In the genomic region with DNA sequence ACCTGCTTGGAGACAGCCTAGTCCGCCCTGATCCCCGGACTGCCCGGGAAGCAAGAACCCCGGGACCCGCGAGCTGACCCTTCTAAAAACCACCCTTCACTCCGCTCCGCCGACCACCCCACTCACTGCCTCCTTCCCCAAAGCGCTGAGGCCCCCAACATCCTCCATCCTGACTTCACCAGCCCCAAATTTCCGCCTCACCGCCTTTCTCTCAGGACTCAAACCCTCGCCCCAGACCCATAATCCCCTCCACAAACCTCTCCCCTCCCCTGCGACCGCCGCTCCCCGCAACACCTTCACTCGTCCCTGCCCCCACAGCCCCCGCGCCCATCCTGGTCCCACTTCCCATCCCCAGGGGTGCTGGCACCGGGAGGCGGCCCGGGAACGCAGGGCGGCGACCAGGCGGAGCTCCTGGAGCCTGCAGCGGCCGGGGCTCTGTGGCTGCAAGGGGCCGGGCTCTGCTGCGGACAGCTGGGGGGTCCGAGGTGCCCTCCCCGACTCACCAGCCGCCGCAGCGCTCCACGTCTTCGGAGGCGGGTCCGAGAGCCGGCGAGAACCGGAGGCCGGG, we compare ENCODE assay signal across 8 cellular contexts. TPM values are rescaled to one million over a fixed set of nuclear protein-coding genes. Genes with fewer than 3 reads are reported as not detected.
DNase-seq lines count a peak whose midpoint lies in the region; ATAC-seq, FAIRE-seq and TF ChIP-seq lines count a peak whose summit lies in the region.

No MANE protein-coding gene starts in this region.

- no peak for TF ChIP-seq POLR2A in spleen (IDR thresholded peaks at IDR 0.05)

- H3K36me3 Mint-ChIP-seq in astrocyte (ENCODE audit: low read depth, unreplicated experiment), result peaks cover 3% of the 10 kb centered on the region

- H3K79me2 ChIP-seq in astrocyte (ENCODE audit: insufficient read depth, low read length), result peaks cover 41% of the 10 kb centered on the region

- H3K27me3 ChIP-seq in astrocyte (ENCODE audit: insufficient read depth, low read length) (no peaks in the 10 kb centered on the region), spleen (replicated peaks in 1 of 7) (no peaks in the 10 kb centered on the region)

- H3K4me3 ChIP-seq in astrocyte (ENCODE audit: insufficient read depth, low read depth, low read length) (peak overlapping the region; percentile 71), spleen (peak overlapping the region; percentile 58 to 88 (median 72))

- H3K4me1 ChIP-seq in astrocyte (ENCODE audit: insufficient read depth, low read length) (peaks cover 3% of the 10 kb centered on the region), spleen (peaks cover 9 to 36% (median 21%) of the 10 kb centered on the region in 6 donors)

- H3K9me3 ChIP-seq in astrocyte (ENCODE audit: insufficient read depth, low read depth, low read length) (no peaks in the 10 kb centered on the region), spleen (no peaks in the 10 kb centered on the region)

- ATAC-seq in HG03571 (IDR thresholded peaks at IDR 0.05; ENCODE audit: unreplicated experiment), result peak; percentile 1
- ATAC-seq in HG02840 (IDR thresholded peaks at IDR 0.05; ENCODE audit: low FRiP score, unreplicated experiment), result no peak
- no peak for ATAC-seq in GM18520 (IDR thresholded peaks at IDR 0.05; ENCODE audit: unreplicated experiment)

- H3K4me3 Mint-ChIP-seq in astrocyte (ENCODE audit: unreplicated experiment), result peak overlapping the region; percentile 93

- peaks cover 24% of the 10 kb centered on the region for H4K20me1 ChIP-seq in astrocyte (ENCODE audit: insufficient read depth, low read length)

- no peak for FAIRE-seq in astrocyte (lab: Jason Lieb, UNC)

- H3K4me2 ChIP-seq in astrocyte (ENCODE audit: low read length), result peak overlapping the region; percentile 88

- no peaks in the 10 kb centered on the region for H3K27me3 Mint-ChIP-seq in astrocyte (ENCODE audit: low read depth, unreplicated experiment)

- peak overlapping the region; percentile 72 for H2AFZ ChIP-seq in astrocyte (ENCODE audit: low read depth, low read length)

- DNase-seq in D341Med (ENCODE audit: low spot score) (peak; percentile 50), astrocyte (ENCODE audit: low read depth) (no peak), iPS-NIHi11 (ENCODE audit: low spot score) (peak; percentile 12), spleen (no peak), SIG-M5 treated with dmso at 0.1 percent for 504 hours (lab: John Stamatoyannopoulos, UW; ENCODE audit: unreplicated experiment) (no peak)

- TF ChIP-seq CTCF in astrocyte (IDR thresholded peaks at IDR 0.05; ENCODE audit: insufficient read depth, low read depth, low read length), result no peak
- TF ChIP-seq CTCF in spleen (IDR thresholded peaks at IDR 0.05 in 8 of 11, conservative IDR thresholded peaks at IDR 0.05 in 3 of 11), result no peak

- no peaks in the 10 kb centered on the region for H3K9me3 Mint-ChIP-seq in astrocyte (ENCODE audit: unreplicated experiment)

- H3K36me3 ChIP-seq in astrocyte (ENCODE audit: insufficient read depth, low read length), result no peaks in the 10 kb centered on the region
- peaks cover 0 to 5% (median 0%) of the 10 kb centered on the region in 6 donors for H3K36me3 ChIP-seq in spleen

- intact Hi-C loops in spleen (cut with DNase I; ENCODE audit: low total_unique reads), result loop anchor here (5.0 kb wide), 1 partner anchor 71 kb away; a partner anchor contains a TSS

- WGBS in spleen, 5 donors, result 1 to 3% (median 1%) methylated on average over 25 to 44 of the region's 44 CpGs

- H3K27ac ChIP-seq in astrocyte (ENCODE audit: low read depth, low read length) (peak overlapping the region; percentile 51), spleen (peak overlapping the region; percentile 7 to 90 (median 83))

- peak overlapping the region; percentile 94 for H3K9ac ChIP-seq in astrocyte (ENCODE audit: low read length)

- peaks cover 4% of the 10 kb centered on the region for H3K4me1 Mint-ChIP-seq in astrocyte (ENCODE audit: low read depth, unreplicated experiment)

- peak overlapping the region; percentile 86 for H3K27ac Mint-ChIP-seq in astrocyte (ENCODE audit: unreplicated experiment)

RNA-seq across cellular contexts. Expression of a gene that starts 0.3 kb away (rescaled TPM):
- 45.4 and 48.2 TPM in 2 replicates for total RNA-seq in astrocyte
- total RNA-seq in spleen, result 10 to 100 TPM; 12.5 to 21.7 (median 18.8) TPM
- 1 to 10 TPM; 2.6 to 5.9 (median 5.5) TPM for polyA plus RNA-seq in spleen

Comparison
In these comparisons a context has a peak if more than half of its experiments do, and no peak if none do; other contexts are left out.
1. DNase-seq: peak in D341Med (single experiment) and iPS-NIHi11 (single experiment); none in astrocyte (single experiment), spleen (single experiment) and SIG-M5 treated with dmso at 0.1 percent for 504 hours (single experiment).